8 cellular contexts compared by ENCODE assay signal in genomic region chr3:126259411-126260391, GRCh38.
DNase-seq lines count a peak whose midpoint lies in the region; ATAC-seq and TF ChIP-seq lines count a peak whose summit lies in the region.

No MANE protein-coding gene starts in this region.

- DNase-seq in AG20443 (ENCODE audit: low spot score) (peak; percentile 75), astrocyte of the cerebellum (ENCODE audit: low read depth) (no peak), iris pigment epithelial cell (ENCODE audit: low read depth) (peak; percentile 46), transverse colon (peak; percentile 46), kidney glomerular epithelial cell (lab: John Stamatoyannopoulos, UW) (no peak)

- intact Hi-C loops in transverse colon (cut with DNase I; ENCODE audit: low total_unique reads), result loop anchor here (1.0 to 10.0 kb wide), 2 partner anchors 95 to 130 kb away; partner anchors contain the start of gene KLF15

- TF ChIP-seq CTCF in astrocyte of the cerebellum (IDR thresholded peaks at IDR 0.05; ENCODE audit: low read depth, low read length, missing control alignments) (peak; percentile 61), transverse colon (IDR thresholded peaks at IDR 0.05) (peak; percentile 55 to 60 (median 59))

- no peak for TF ChIP-seq POLR2A in transverse colon (IDR thresholded peaks at IDR 0.05)

- H3K27ac ChIP-seq in HUES6 (ENCODE audit: low read depth, low read length) (no peak overlapping the region), transverse colon (no peak overlapping the region)

- no peak for TF ChIP-seq EP300 in transverse colon (IDR thresholded peaks at IDR 0.05; ENCODE audit: low read depth)

- in situ Hi-C loops in astrocyte of the cerebellum (cut with HindIII; ENCODE audit: low sequenced_read_pairs), result no loop called here
- in situ Hi-C loops in transverse colon (cut with MboI; ENCODE audit: low pct_ligation_motif_present in 1 of 4, low pct_unique_long_range_greater_than_20kb in 1 of 4, low sequenced_read_pairs in 3 of 4), result loop anchor here in 2 of 4 donors (10.0 kb wide), 1 partner anchor 135 kb away; the partner anchor contains the start of gene CFAP100 (in 2 of the 2)

- ATAC-seq in HG03571 (IDR thresholded peaks at IDR 0.05; ENCODE audit: unreplicated experiment), result no peak
- no peak for ATAC-seq in HG03457 (IDR thresholded peaks at IDR 0.05; ENCODE audit: unreplicated experiment)

- 46 to 55% methylated on average over 3 to 23 of the region's 23 CpGs for WGBS in transverse colon (ENCODE audit: low coverage in 1 of 2), 2 donors

- no peak overlapping the region for H3K9ac ChIP-seq in HUES6 (ENCODE audit: low read length)

- H3K4me1 ChIP-seq in HUES6 (ENCODE audit: control insufficient read depth, insufficient read depth, low read length), result peaks cover 17% of the 10 kb centered on the region
- no peaks in the 10 kb centered on the region for H3K4me1 ChIP-seq in transverse colon

- H3K36me3 ChIP-seq in HUES6 (ENCODE audit: control insufficient read depth, insufficient read depth, low read length) (no peaks in the 10 kb centered on the region), transverse colon (no peaks in the 10 kb centered on the region)

- H3K9me3 ChIP-seq in HUES6 (ENCODE audit: control insufficient read depth, insufficient read depth, low read depth, low read length), result peaks cover 10% of the 10 kb centered on the region
- no peaks in the 10 kb centered on the region for H3K9me3 ChIP-seq in transverse colon

- H3K4me3 ChIP-seq in HUES6 (ENCODE audit: low read depth, low read length) (peak overlapping the region; percentile 35; the same call in 1 of the 2 replicates), astrocyte of the cerebellum (ENCODE audit: low read depth, low read length) (no peak overlapping the region), transverse colon (no peak overlapping the region)

- H3K27me3 ChIP-seq in HUES6 (ENCODE audit: control insufficient read depth, insufficient read depth, low read length) (no peaks in the 10 kb centered on the region), transverse colon (no peaks in the 10 kb centered on the region)

Comparison
In these comparisons a context has a peak if more than half of its experiments do, and no peak if none do; other contexts are left out.
1. DNase-seq: peak in AG20443 (single experiment), iris pigment epithelial cell (single experiment) and transverse colon (single experiment); none in astrocyte of the cerebellum (single experiment) and kidney glomerular epithelial cell (single experiment).